In genomic region chr1:92961896-92962752, GRCh38 we compare ENCODE assay signal across 8 cellular contexts. TPM values are rescaled to one million over a fixed set of nuclear protein-coding genes. Genes with fewer than 3 reads are reported as not detected.
DNase-seq lines count a peak whose midpoint lies in the region; ATAC-seq and TF ChIP-seq lines count a peak whose summit lies in the region.

No MANE protein-coding gene starts in this region.

- H3K9ac ChIP-seq in HUES64 (ENCODE audit: low read depth, low read length): peak overlapping the region; percentile 87

- peaks cover 13% of the 10 kb centered on the region for H3K4me1 ChIP-seq in HUES64 (ENCODE audit: insufficient read depth, low read length)
- H3K4me1 ChIP-seq in left lung: peaks cover 0 to 24% of the 10 kb centered on the region in 2 donors

- 1% methylated on average over 30 of the region's 32 CpGs for WGBS in HUES64

- DNase-seq in ELR (ENCODE audit: low read depth) (peak; percentile 73), caudate nucleus (lab: John Stamatoyannopoulos, UW) (peak in 9 of 61 donors; percentile 41 to 73 (median 54)), left lung (peak in 1 of 2 donors; percentile 49), cerebellum (ENCODE audit: low spot score) (no peak)
- peak; percentile 35 to 59 (median 46) for DNase-seq in stimulated activated CD4-positive, alpha-beta T cell treated with anti-CD3 and anti-CD28 coated beads, TNF-alpha, amount 100 ng/mL, for 24 hours (ENCODE audit: low read depth in 3 of 3)

- ATAC-seq in GM21529 (IDR thresholded peaks at IDR 0.05; ENCODE audit: unreplicated experiment) (peak; percentile 55), left lung (peak; percentile 13)

- TF ChIP-seq CTCF in VCaP (conservative IDR thresholded peaks at IDR 0.05): no peak
- TF ChIP-seq CTCF in left lung (IDR thresholded peaks at IDR 0.05): no peak

- H3K4me3 ChIP-seq in HUES64 (ENCODE audit: low read length) (peak overlapping the region; percentile 91), left lung (peak overlapping the region; percentile 58 to 74)

- H3K9me3 ChIP-seq in HUES64 (ENCODE audit: insufficient read depth, low read depth, low read length) (no peaks in the 10 kb centered on the region), left lung (no peaks in the 10 kb centered on the region)

- H3K36me3 ChIP-seq in HUES64 (ENCODE audit: insufficient read depth, low read length) (no peaks in the 10 kb centered on the region), left lung (no peaks in the 10 kb centered on the region)

- H3K27me3 ChIP-seq in HUES64 (ENCODE audit: insufficient read depth, low read length): peaks cover 14% of the 10 kb centered on the region; the same call in 1 of the 2 replicates
- H3K27me3 ChIP-seq in left lung: peaks cover 0 to 23% of the 10 kb centered on the region in 2 donors

- intact Hi-C loops in left lung (cut with DNase I): no loop called here

- peak overlapping the region; percentile 91 for H3K27ac ChIP-seq in HUES64 (ENCODE audit: low read depth, low read length)
- H3K27ac ChIP-seq in VCaP: peak overlapping the region; percentile 77
- H3K27ac ChIP-seq in caudate nucleus (ENCODE audit: low read depth, low read length): peak overlapping the region; percentile 97
- peak overlapping the region; percentile 91 to 94 for H3K27ac ChIP-seq in left lung

RNA-seq across cellular contexts. Expression of gene DIPK1A, which starts 0.9 kb away (rescaled TPM):
- 2.8 TPM for polyA plus RNA-seq in HUES64 (2013, experiment 1 of 2)
- 4.7 TPM for polyA plus RNA-seq in HUES64 (2013, experiment 2 of 2)
- total RNA-seq in left lung (10 to 100 TPM in 1 of 2 donors, 1 to 10 TPM in 1; 6.8 to 10.8 TPM), cerebellum (14.2 TPM)
